Comparison of ENCODE assay signal across 14 cellular contexts in the genomic region with DNA sequence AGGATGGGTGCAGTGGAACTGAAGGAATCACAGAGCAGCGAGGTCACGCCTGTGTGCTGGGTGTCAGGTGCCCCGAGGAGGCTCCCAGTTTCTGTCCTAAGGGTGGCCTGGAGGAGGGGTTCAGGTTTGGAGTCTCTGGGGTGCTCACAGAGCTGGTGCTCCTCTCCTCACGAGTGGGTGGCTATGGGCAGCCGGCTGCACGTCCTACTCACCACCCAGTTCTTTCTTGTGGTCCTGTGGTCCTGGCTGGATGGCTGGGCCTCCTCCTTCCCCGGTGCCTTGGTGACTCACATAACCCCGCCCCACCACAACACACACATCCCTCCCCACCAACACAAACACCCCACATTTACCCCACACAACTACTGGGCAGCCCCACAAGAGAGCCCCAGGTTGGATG. TPM values are rescaled to one million over a fixed set of nuclear protein-coding genes. Genes with fewer than 3 reads are reported as not detected.
DNase-seq lines count a peak whose midpoint lies in the region; ATAC-seq and TF ChIP-seq lines count a peak whose summit lies in the region.
"Had no signal": no experiment of that assay in that cellular context is flagged by ENCODE, and none has a peak within 500 bp of the region (broad histone marks: within the 10 kb centered on the region; RNA-seq: fewer than 3 reads in every experiment).

No MANE protein-coding gene starts in this region.

- H3K27ac ChIP-seq in mammary epithelial cell (ENCODE audit: insufficient read depth, low read depth, low read length): no peak overlapping the region
- H3K27ac ChIP-seq in lower lobe of right lung: no peak overlapping the region

- TF ChIP-seq CTCF in mammary epithelial cell (conservative IDR thresholded peaks at IDR 0.05 in 1 of 2, IDR thresholded peaks at IDR 0.05 in 1 of 2; ENCODE audit: extremely low read depth in 1 of 2, insufficient read depth in 1 of 2, low read depth in 1 of 2, low read length in 2 of 2) (no peak), MCF 10A (IDR thresholded peaks at IDR 0.05; ENCODE audit: unreplicated experiment) (no peak), lower lobe of right lung (IDR thresholded peaks at IDR 0.05) (no peak)

- H3K36me3 ChIP-seq in mammary epithelial cell (ENCODE audit: insufficient read depth, low read length) (no peaks in the 10 kb centered on the region), lower lobe of right lung (no peaks in the 10 kb centered on the region)

- H3K27ac Mint-ChIP-seq in MCF 10A (ENCODE audit: low read depth, unreplicated experiment): no peak overlapping the region
- no peak overlapping the region for H3K27ac Mint-ChIP-seq in activated naive CD8-positive, alpha-beta T cell treated with anti-CD3 and anti-CD28 coated beads for 36 hours
- H3K27ac Mint-ChIP-seq: WTC11 had no signal

- 57% methylated on average over 6 of the region's 8 CpGs for WGBS in mammary epithelial cell (ENCODE audit: low coverage, missing lambda C conversion rate)

- H3K79me2 ChIP-seq in mammary epithelial cell (ENCODE audit: insufficient read depth, low read length): no peaks in the 10 kb centered on the region

- H3K4me2 ChIP-seq in mammary epithelial cell (ENCODE audit: insufficient read depth, low read depth, low read length): no peak overlapping the region

- intact Hi-C loops in mammary epithelial cell (cut with micrococcal nuclease): loop anchor here (10.0 kb wide), 1 partner anchor 994 kb away; a partner anchor contains a TSS
- intact Hi-C loops in MCF 10A (cut with micrococcal nuclease): no loop called here
- intact Hi-C loops in lower lobe of right lung (cut with DNase I): no loop called here

- H3K4me3 ChIP-seq in mammary epithelial cell (replicated peaks in 1 of 3; ENCODE audit: insufficient read depth in 1 of 3, low read depth in 2 of 3, low read length in 3 of 3): no peak overlapping the region
- H3K4me3 ChIP-seq in lower lobe of right lung: no peak overlapping the region

- in situ Hi-C loops in mammary epithelial cell (cut with MboI; ENCODE audit: low sequenced_read_pairs in 2 of 2): no loop called here

- no peaks in the 10 kb centered on the region for H3K36me3 Mint-ChIP-seq in MCF 10A (ENCODE audit: insufficient read depth, unreplicated experiment)
- no peaks in the 10 kb centered on the region for H3K36me3 Mint-ChIP-seq in activated naive CD8-positive, alpha-beta T cell treated with anti-CD3 and anti-CD28 coated beads for 36 hours
- H3K36me3 Mint-ChIP-seq: WTC11 had no signal

- H3K4me1 ChIP-seq in mammary epithelial cell (ENCODE audit: insufficient read depth, low read length) (peaks cover 27% of the 10 kb centered on the region), lower lobe of right lung (no peaks in the 10 kb centered on the region)

- H3K9ac ChIP-seq in mammary epithelial cell (ENCODE audit: insufficient read depth, low read length): no peak overlapping the region

- H4K20me1 ChIP-seq in mammary epithelial cell (ENCODE audit: insufficient read depth, low read length): no peaks in the 10 kb centered on the region

- DNase-seq in mammary epithelial cell (peak; percentile 42), MCF 10A (ENCODE audit: unreplicated experiment) (no peak), iris pigment epithelial cell (ENCODE audit: low read depth) (peak; percentile 57), hypothalamus (lab: John Stamatoyannopoulos, UW) (no peak), mesenteric fat pad (ENCODE audit: low spot score) (no peak), cerebellar cortex (ENCODE audit: low spot score) (no peak), lower lobe of right lung (no peak)
- peak; percentile 19 for DNase-seq in activated naive CD8-positive, alpha-beta T cell treated with anti-CD3 and anti-CD28 coated beads for 36 hours
- DNase-seq: activated CD8-positive, alpha-beta memory T cell treated with anti-CD3 and anti-CD28 coated beads for 24 hours; MM.1S; NCI-H1694; stimulated activated naive CD4-positive, alpha-beta T cell; trophoblast cell had no signal

- peaks cover 10% of the 10 kb centered on the region for H3K4me1 Mint-ChIP-seq in MCF 10A (ENCODE audit: insufficient read depth, unreplicated experiment)
- peaks cover 3% of the 10 kb centered on the region for H3K4me1 Mint-ChIP-seq in activated naive CD8-positive, alpha-beta T cell treated with anti-CD3 and anti-CD28 coated beads for 36 hours
- H3K4me1 Mint-ChIP-seq: WTC11 had no signal

- H3K27me3 ChIP-seq in mammary epithelial cell (ENCODE audit: insufficient read depth, low read length) (no peaks in the 10 kb centered on the region), lower lobe of right lung (ENCODE audit: low read depth) (no peaks in the 10 kb centered on the region)

- no peaks in the 10 kb centered on the region for H3K27me3 Mint-ChIP-seq in MCF 10A (ENCODE audit: insufficient read depth, unreplicated experiment)
- H3K27me3 Mint-ChIP-seq in activated naive CD8-positive, alpha-beta T cell treated with anti-CD3 and anti-CD28 coated beads for 36 hours: no peaks in the 10 kb centered on the region

- CTCF ChIA-PET in mammary epithelial cell (lab: Charles Lee; ENCODE audit: low non-redundant PET): no interaction called here
- CTCF ChIA-PET in MCF 10A (lab: Yijun Ruan, JAX): interaction anchor here (0.9 to 3.7 kb wide), 2 partner anchors 10 to 236 kb away, joined by 4 to 32 read pairs; no protein-coding TSS in a partner anchor

- POLR2A ChIA-PET in MCF 10A (lab: Yijun Ruan, JAX): interaction anchor here (1.0 kb wide), 1 partner anchor 22 kb away, joined by 3 read pairs; no protein-coding TSS in a partner anchor

- dilution Hi-C loops in mammary epithelial cell (cut with HindIII; ENCODE audit: low sequenced_read_pairs): no loop called here

- peak overlapping the region; percentile 24 for H2AFZ ChIP-seq in mammary epithelial cell (ENCODE audit: low read depth, low read length)

- no peak overlapping the region for H3K4me3 Mint-ChIP-seq in MCF 10A (ENCODE audit: unreplicated experiment)
- no peak overlapping the region for H3K4me3 Mint-ChIP-seq in activated naive CD8-positive, alpha-beta T cell treated with anti-CD3 and anti-CD28 coated beads for 36 hours
- H3K4me3 Mint-ChIP-seq: WTC11 had no signal

- no peak for ATAC-seq in lower lobe of right lung
- ATAC-seq: WTC11 had no signal

- H3K9me3 Mint-ChIP-seq in MCF 10A (ENCODE audit: unreplicated experiment): peaks cover 12% of the 10 kb centered on the region
- H3K9me3 Mint-ChIP-seq in activated naive CD8-positive, alpha-beta T cell treated with anti-CD3 and anti-CD28 coated beads for 36 hours: peaks cover 2% of the 10 kb centered on the region

- H3K9me3 ChIP-seq in mammary epithelial cell (replicated peaks; ENCODE audit: insufficient read depth, low read length) (no peaks in the 10 kb centered on the region), lower lobe of right lung (no peaks in the 10 kb centered on the region)

- no TSS peak for BruUV-seq in mammary epithelial cell (replicated peaks; lab: Mats Ljungman, UMichigan)
- no TSS peak for BruUV-seq in MCF 10A (replicated peaks; lab: Mats Ljungman, UMichigan)

RNA-seq across cellular contexts. Expression of a gene that starts 9.9 kb away (rescaled TPM):
- total RNA-seq in mammary epithelial cell (10 to 100 TPM in 1 of 2 donors, 1 to 10 TPM in 1; 3.7 to 14.8 TPM), MCF 10A (2022) (0.20 and 0.70 TPM in 2 replicates), mesenteric fat pad (16.5 TPM), lower lobe of right lung (14.9 TPM)
- 21.7 TPM for polyA plus RNA-seq in mammary epithelial cell
- polyA minus RNA-seq in mammary epithelial cell: 37.3 TPM
- total RNA-seq in activated naive CD8-positive, alpha-beta T cell treated with anti-CD3 and anti-CD28 coated beads for 36 hours: under 1 TPM; 0.47 to 0.62 TPM

Comparison
In these comparisons a context has a peak if more than half of its experiments do, and no peak if none do; other contexts are left out.
1. DNase-seq: peak in mammary epithelial cell (single experiment), activated naive CD8-positive, alpha-beta T cell treated with anti-CD3 and anti-CD28 coated beads for 36 hours (single experiment) and iris pigment epithelial cell (single experiment); none in MCF 10A (single experiment), hypothalamus (0 of 51), mesenteric fat pad (single experiment), cerebellar cortex (single experiment) and lower lobe of right lung (single experiment).